In the genomic region with DNA sequence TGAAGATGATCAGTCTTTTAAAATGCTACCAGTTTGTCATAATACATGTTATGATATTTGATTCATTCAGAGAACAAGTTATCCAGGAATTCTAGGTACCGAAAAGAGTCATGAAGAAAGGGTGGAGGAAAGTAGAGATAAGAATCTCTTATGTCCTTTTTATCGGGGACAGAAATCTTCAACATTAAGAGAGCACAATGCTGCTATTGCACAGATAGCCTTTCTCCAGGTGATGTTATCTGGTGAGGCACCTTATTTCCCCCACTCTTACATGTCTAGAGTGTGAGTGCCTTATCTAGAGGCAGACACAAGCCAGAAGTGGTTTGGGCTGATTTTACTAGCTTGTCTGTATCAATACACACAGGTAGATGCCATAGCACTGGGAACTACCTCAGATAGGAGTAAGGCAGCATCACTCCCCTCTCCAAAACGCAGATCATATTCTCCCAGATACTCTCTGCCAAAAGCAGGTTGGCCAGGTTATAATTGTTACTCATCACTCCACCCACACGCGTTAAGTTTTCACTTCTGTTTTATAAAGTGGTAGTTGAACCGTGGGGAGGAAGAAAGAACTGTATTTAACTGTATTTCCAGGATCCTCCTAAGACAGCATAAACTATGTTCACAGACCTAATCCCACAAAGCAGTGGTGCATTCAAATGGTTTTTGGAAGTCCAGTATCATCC, we compare ENCODE assay signal across 25 cellular contexts. TPM values are rescaled to one million over a fixed set of nuclear protein-coding genes. Genes with fewer than 3 reads are reported as not detected.
DNase-seq lines count a peak whose midpoint lies in the region; ATAC-seq lines count a peak whose summit lies in the region.
"Had no signal": no experiment of that assay in that cellular context is flagged by ENCODE, and none has a peak within 500 bp of the region (broad histone marks: within the 10 kb centered on the region; RNA-seq: fewer than 3 reads in every experiment).

No MANE protein-coding gene starts in this region.

- no peak overlapping the region for H3K27ac Mint-ChIP-seq in activated T-helper 17 cell treated with anti-CD3 and anti-CD28 coated beads, Interleukin-2, amount 50 U/mL, for 72 hours
- H3K27ac Mint-ChIP-seq: B cell; CD8-positive, alpha-beta memory T cell; IgD-negative memory B cell had no signal

- ATAC-seq in activated T-helper 17 cell treated with anti-CD3 and anti-CD28 coated beads, Interleukin-2, amount 50 U/mL, for 72 hours (replicated peaks) = peak; percentile 49
- peak; percentile 67 for ATAC-seq in esophagus mucosa
- ATAC-seq: Panc1 had no signal

- intact Hi-C loops in cardiac septum (cut with DNase I) = no loop called here

- no peaks in the 10 kb centered on the region for H3K9me3 Mint-ChIP-seq in activated T-helper 17 cell treated with anti-CD3 and anti-CD28 coated beads, Interleukin-2, amount 50 U/mL, for 72 hours
- H3K9me3 Mint-ChIP-seq: CD8-positive, alpha-beta memory T cell; IgD-negative memory B cell had no signal

- no peaks in the 10 kb centered on the region for H3K4me1 Mint-ChIP-seq in activated T-helper 17 cell treated with anti-CD3 and anti-CD28 coated beads, Interleukin-2, amount 50 U/mL, for 72 hours
- H3K4me1 Mint-ChIP-seq: CD8-positive, alpha-beta memory T cell; IgD-negative memory B cell had no signal

- no peak overlapping the region for H3K4me3 Mint-ChIP-seq in activated T-helper 17 cell treated with anti-CD3 and anti-CD28 coated beads, Interleukin-2, amount 50 U/mL, for 72 hours
- H3K4me3 Mint-ChIP-seq: B cell; CD8-positive, alpha-beta memory T cell; IgD-negative memory B cell had no signal

- peak; percentile 10 for DNase-seq in NOMO-1 treated with dmso at 0.1 percent for 144 hours (lab: John Stamatoyannopoulos, UW; ENCODE audit: unreplicated experiment)
- DNase-seq in NOMO-1 treated with DMSO at 0.1 percent for 48 hours (lab: John Stamatoyannopoulos, UW; ENCODE audit: unreplicated experiment) = no peak
- peak; percentile 63 for DNase-seq in CD1c-positive myeloid dendritic cell (ENCODE audit: extremely low spot score)
- no peak for DNase-seq in NCI-H2081 treated with DMSO at 0.1 percent for 48 hours (lab: John Stamatoyannopoulos, UW)
- DNase-seq in iPS-NIHi11 (ENCODE audit: low spot score) = no peak
- DNase-seq in cardiac septum (ENCODE audit: low spot score) = no peak
- DNase-seq: Calu3; CD8-positive, alpha-beta memory T cell; DMS79 treated with DMSO at 0.1 percent for 48 hours; GF-D8; GOT3; HCEC 1CT; Karpas-422; NCI-H1105 treated with DMSO at 0.1 percent for 48 hours; NCI-H146; NCI-H1930; NCI-H82; NK-92 treated with Interleukin-12 subunit alpha and Interleukin-12 subunit beta, amount 100 ng/mL, for 24 hours; SHP77 had no signal

- H3K36me3 Mint-ChIP-seq in activated T-helper 17 cell treated with anti-CD3 and anti-CD28 coated beads, Interleukin-2, amount 50 U/mL, for 72 hours (ENCODE audit: low read depth) = no peaks in the 10 kb centered on the region
- H3K36me3 Mint-ChIP-seq: CD8-positive, alpha-beta memory T cell; IgD-negative memory B cell had no signal

- peaks cover 6% of the 10 kb centered on the region for H3K27me3 Mint-ChIP-seq in activated T-helper 17 cell treated with anti-CD3 and anti-CD28 coated beads, Interleukin-2, amount 50 U/mL, for 72 hours

RNA-seq across cellular contexts. Expression of gene AREG, which starts 38.4 kb away (rescaled TPM):
- total RNA-seq in activated T-helper 17 cell treated with anti-CD3 and anti-CD28 coated beads, Interleukin-2, amount 50 U/mL, for 72 hours = under 1 TPM; 0.80 to 0.85 TPM
- total RNA-seq in esophagus mucosa = 21.0 TPM
- total RNA-seq in cardiac septum = 7.8 TPM
- total RNA-seq: SK-MEL-5 had no signal

Comparison
In these comparisons a context has a peak if more than half of its experiments do, and no peak if none do; other contexts are left out.
1. DNase-seq: peak in NOMO-1 treated with dmso at 0.1 percent for 144 hours (single experiment) and CD1c-positive myeloid dendritic cell (single experiment); none in NOMO-1 treated with DMSO at 0.1 percent for 48 hours (single experiment), NCI-H2081 treated with DMSO at 0.1 percent for 48 hours (single experiment), iPS-NIHi11 (single experiment) and cardiac septum (single experiment).